ENCODE assay signal across 24 cellular contexts in genomic region chr17:60989439-60989838, GRCh38.
"Had no signal": no experiment of that assay in that cellular context is flagged by ENCODE, and none has a peak within 500 bp of the region (broad histone marks: within the 10 kb centered on the region; RNA-seq: fewer than 3 reads in every experiment).

No MANE protein-coding gene starts in this region.

- DNase-seq: IMR-90, Karpas-422, KG1, MG63, NCI-H1092, NCI-H1105 treated with DMSO at 0.1 percent for 48 hours, NCI-H1417 treated with DMSO at 0.1 percent for 48 hours, NCI-H146, NCI-H187 treated with DMSO at 0.1 percent for 48 hours, NCI-H2029 treated with DMSO at 0.1 percent for 48 hours, NCI-H226, NCI-H446, NCI-H510A, NCI-H524 treated with DMSO at 0.1 percent for 48 hours, NCI-H69, NCI-H774, PC-9, Peyer's patch, SHP77 treated with DMSO at 0.1 percent for 48 hours, SJCRH30, T-helper 1 cell, T-helper 17 cell had no signal

- FAIRE-seq: HepG2 had no signal

- ATAC-seq: HepG2, Right ventricle myocardium inferior, T-helper 17 cell had no signal
